In genomic region chr20:35226775-35227681, GRCh38 we compare ENCODE assay signal across 1 cellular context.
TF ChIP-seq lines count a peak whose summit lies in the region.

No MANE protein-coding gene starts in this region.

TF ChIP-seq in HepG2, 621 proteins besides CTCF, POLR2A, EP300 and RAD21 (continued from another document and continues in another):
- TF ChIP-seq ZNF460 (CRISPR knock-in tag; IDR thresholded peaks at IDR 0.05; ENCODE audit: borderline replicate concordance): no peak
- TF ChIP-seq, protein P1, sequence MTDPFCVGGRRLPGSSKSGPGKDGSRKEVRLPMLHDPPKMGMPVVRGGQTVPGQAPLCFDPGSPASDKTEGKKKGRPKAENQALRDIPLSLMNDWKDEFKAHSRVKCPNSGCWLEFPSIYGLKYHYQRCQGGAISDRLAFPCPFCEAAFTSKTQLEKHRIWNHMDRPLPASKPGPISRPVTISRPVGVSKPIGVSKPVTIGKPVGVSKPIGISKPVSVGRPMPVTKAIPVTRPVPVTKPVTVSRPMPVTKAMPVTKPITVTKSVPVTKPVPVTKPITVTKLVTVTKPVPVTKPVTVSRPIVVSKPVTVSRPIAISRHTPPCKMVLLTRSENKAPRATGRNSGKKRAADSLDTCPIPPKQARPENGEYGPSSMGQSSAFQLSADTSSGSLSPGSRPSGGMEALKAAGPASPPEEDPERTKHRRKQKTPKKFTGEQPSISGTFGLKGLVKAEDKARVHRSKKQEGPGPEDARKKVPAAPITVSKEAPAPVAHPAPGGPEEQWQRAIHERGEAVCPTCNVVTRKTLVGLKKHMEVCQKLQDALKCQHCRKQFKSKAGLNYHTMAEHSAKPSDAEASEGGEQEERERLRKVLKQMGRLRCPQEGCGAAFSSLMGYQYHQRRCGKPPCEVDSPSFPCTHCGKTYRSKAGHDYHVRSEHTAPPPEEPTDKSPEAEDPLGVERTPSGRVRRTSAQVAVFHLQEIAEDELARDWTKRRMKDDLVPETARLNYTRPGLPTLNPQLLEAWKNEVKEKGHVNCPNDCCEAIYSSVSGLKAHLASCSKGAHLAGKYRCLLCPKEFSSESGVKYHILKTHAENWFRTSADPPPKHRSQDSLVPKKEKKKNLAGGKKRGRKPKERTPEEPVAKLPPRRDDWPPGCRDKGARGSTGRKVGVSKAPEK (CRISPR knock-in tag; IDR thresholded peaks at IDR 0.05; ENCODE audit: borderline replicate concordance): no peak
- no peak for TF ChIP-seq TCF7L2 (IDR thresholded peaks at IDR 0.05; ENCODE audit: low read depth, low read length)
- TF ChIP-seq KLF6 (CRISPR knock-in tag; IDR thresholded peaks at IDR 0.05): peak; percentile 96
- TF ChIP-seq REXO4 (CRISPR knock-in tag; IDR thresholded peaks at IDR 0.05; ENCODE audit: borderline replicate concordance): peak; percentile 91; the same call in 1 of the 2 replicates
- no peak for TF ChIP-seq CENPX (CRISPR knock-in tag; IDR thresholded peaks at IDR 0.05)
- TF ChIP-seq ZNF615 (CRISPR knock-in tag; IDR thresholded peaks at IDR 0.05; ENCODE audit: borderline replicate concordance): no peak
- TF ChIP-seq ATRX (CRISPR knock-in tag; IDR thresholded peaks at IDR 0.05; ENCODE audit: borderline replicate concordance): no peak; the same call in 1 of the 2 replicates
- TF ChIP-seq, protein P2, sequence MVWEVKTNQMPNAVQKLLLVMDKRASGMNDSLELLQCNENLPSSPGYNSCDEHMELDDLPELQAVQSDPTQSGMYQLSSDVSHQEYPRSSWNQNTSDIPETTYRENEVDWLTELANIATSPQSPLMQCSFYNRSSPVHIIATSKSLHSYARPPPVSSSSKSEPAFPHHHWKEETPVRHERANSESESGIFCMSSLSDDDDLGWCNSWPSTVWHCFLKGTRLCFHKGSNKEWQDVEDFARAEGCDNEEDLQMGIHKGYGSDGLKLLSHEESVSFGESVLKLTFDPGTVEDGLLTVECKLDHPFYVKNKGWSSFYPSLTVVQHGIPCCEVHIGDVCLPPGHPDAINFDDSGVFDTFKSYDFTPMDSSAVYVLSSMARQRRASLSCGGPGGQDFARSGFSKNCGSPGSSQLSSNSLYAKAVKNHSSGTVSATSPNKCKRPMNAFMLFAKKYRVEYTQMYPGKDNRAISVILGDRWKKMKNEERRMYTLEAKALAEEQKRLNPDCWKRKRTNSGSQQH (CRISPR knock-in tag; IDR thresholded peaks at IDR 0.05; ENCODE audit: low read depth): peak; percentile 99
- peak; percentile 98 for TF ChIP-seq ZNF883 (CRISPR knock-in tag; IDR thresholded peaks at IDR 0.05; ENCODE audit: not compliant biosample characterization)
- TF ChIP-seq HMGA1 (CRISPR knock-in tag; conservative IDR thresholded peaks at IDR 0.05): no peak
- peak; percentile 96; the same call in 1 of the 2 replicates for TF ChIP-seq ZNF616 (CRISPR knock-in tag; IDR thresholded peaks at IDR 0.05; ENCODE audit: low read depth)
- peak; percentile 51; the same call in 1 of the 2 replicates for TF ChIP-seq KDM1A (CRISPR knock-in tag; IDR thresholded peaks at IDR 0.05)
- no peak for TF ChIP-seq PHB2 (IDR thresholded peaks at IDR 0.05; ENCODE audit: partially characterized antibody)
- no peak for TF ChIP-seq HHEX (CRISPR knock-in tag; IDR thresholded peaks at IDR 0.05)
- TF ChIP-seq, protein P3, sequence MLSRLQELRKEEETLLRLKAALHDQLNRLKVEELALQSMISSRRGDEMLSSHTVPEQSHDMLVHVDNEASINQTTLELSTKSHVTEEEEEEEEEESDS (CRISPR knock-in tag; IDR thresholded peaks at IDR 0.05; ENCODE audit: borderline replicate concordance): 0 out of 2 replicates have a peak, but pooled peaks have one; percentile 84
- peak; percentile 70 for TF ChIP-seq ONECUT2 (CRISPR knock-in tag; IDR thresholded peaks at IDR 0.05)
- TF ChIP-seq GTF3A (CRISPR knock-in tag; conservative IDR thresholded peaks at IDR 0.05): no peak
- peak; percentile 71; the same call in 1 of the 2 replicates for TF ChIP-seq GZF1 (CRISPR knock-in tag; IDR thresholded peaks at IDR 0.05)
- no peak; the same call in 1 of the 2 replicates for TF ChIP-seq ZNF350 (CRISPR knock-in tag; IDR thresholded peaks at IDR 0.05; ENCODE audit: borderline replicate concordance, low read depth)
- TF ChIP-seq ZNF446 (CRISPR knock-in tag; IDR thresholded peaks at IDR 0.05): peak; percentile 98
- TF ChIP-seq SRSF9 (IDR thresholded peaks at IDR 0.05; ENCODE audit: borderline replicate concordance, insufficient read depth, low read depth, low read length, poor library complexity, severe bottlenecking): no peak
- peak; percentile 75 for TF ChIP-seq THAP11 (CRISPR knock-in tag; IDR thresholded peaks at IDR 0.05)
- TF ChIP-seq XBP1 (CRISPR knock-in tag; IDR thresholded peaks at IDR 0.05): peak; percentile 96
- TF ChIP-seq, protein P4, sequence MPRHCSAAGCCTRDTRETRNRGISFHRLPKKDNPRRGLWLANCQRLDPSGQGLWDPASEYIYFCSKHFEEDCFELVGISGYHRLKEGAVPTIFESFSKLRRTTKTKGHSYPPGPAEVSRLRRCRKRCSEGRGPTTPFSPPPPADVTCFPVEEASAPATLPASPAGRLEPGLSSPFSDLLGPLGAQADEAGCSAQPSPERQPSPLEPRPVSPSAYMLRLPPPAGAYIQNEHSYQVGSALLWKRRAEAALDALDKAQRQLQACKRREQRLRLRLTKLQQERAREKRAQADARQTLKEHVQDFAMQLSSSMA (CRISPR knock-in tag; IDR thresholded peaks at IDR 0.05): peak; percentile 65; the same call in 1 of the 2 replicates
- TF ChIP-seq, protein P5, sequence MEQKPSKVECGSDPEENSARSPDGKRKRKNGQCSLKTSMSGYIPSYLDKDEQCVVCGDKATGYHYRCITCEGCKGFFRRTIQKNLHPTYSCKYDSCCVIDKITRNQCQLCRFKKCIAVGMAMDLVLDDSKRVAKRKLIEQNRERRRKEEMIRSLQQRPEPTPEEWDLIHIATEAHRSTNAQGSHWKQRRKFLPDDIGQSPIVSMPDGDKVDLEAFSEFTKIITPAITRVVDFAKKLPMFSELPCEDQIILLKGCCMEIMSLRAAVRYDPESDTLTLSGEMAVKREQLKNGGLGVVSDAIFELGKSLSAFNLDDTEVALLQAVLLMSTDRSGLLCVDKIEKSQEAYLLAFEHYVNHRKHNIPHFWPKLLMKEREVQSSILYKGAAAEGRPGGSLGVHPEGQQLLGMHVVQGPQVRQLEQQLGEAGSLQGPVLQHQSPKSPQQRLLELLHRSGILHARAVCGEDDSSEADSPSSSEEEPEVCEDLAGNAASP (CRISPR knock-in tag; IDR thresholded peaks at IDR 0.05; ENCODE audit: borderline replicate concordance): peak; percentile 88; the same call in 1 of the 2 replicates
- peak; percentile 76 for TF ChIP-seq ZNF646 (CRISPR knock-in tag; IDR thresholded peaks at IDR 0.05)
- TF ChIP-seq NR2F6 (IDR thresholded peaks at IDR 0.05): no peak
- no peak for TF ChIP-seq NR2F6 (CRISPR knock-in tag; IDR thresholded peaks at IDR 0.05)
- no peak for TF ChIP-seq NCOA5 (CRISPR knock-in tag; IDR thresholded peaks at IDR 0.05)
- peak; percentile 97; the same call in 1 of the 2 replicates for TF ChIP-seq ZNF235 (CRISPR knock-in tag; IDR thresholded peaks at IDR 0.05; ENCODE audit: borderline replicate concordance)
- no peak for TF ChIP-seq MLLT10 (CRISPR knock-in tag; IDR thresholded peaks at IDR 0.05)
- TF ChIP-seq ZNF333 (CRISPR knock-in tag; IDR thresholded peaks at IDR 0.05; ENCODE audit: borderline replicate concordance): peak; percentile 91; the same call in 1 of the 2 replicates
- TF ChIP-seq, protein P6, sequence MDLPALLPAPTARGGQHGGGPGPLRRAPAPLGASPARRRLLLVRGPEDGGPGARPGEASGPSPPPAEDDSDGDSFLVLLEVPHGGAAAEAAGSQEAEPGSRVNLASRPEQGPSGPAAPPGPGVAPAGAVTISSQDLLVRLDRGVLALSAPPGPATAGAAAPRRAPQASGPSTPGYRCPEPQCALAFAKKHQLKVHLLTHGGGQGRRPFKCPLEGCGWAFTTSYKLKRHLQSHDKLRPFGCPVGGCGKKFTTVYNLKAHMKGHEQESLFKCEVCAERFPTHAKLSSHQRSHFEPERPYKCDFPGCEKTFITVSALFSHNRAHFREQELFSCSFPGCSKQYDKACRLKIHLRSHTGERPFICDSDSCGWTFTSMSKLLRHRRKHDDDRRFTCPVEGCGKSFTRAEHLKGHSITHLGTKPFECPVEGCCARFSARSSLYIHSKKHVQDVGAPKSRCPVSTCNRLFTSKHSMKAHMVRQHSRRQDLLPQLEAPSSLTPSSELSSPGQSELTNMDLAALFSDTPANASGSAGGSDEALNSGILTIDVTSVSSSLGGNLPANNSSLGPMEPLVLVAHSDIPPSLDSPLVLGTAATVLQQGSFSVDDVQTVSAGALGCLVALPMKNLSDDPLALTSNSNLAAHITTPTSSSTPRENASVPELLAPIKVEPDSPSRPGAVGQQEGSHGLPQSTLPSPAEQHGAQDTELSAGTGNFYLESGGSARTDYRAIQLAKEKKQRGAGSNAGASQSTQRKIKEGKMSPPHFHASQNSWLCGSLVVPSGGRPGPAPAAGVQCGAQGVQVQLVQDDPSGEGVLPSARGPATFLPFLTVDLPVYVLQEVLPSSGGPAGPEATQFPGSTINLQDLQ (CRISPR knock-in tag; IDR thresholded peaks at IDR 0.05): peak; percentile 88
- TF ChIP-seq RXRB (CRISPR knock-in tag; IDR thresholded peaks at IDR 0.05; ENCODE audit: borderline replicate concordance): peak; percentile 64; the same call in 1 of the 2 replicates
- TF ChIP-seq HIVEP1 (CRISPR knock-in tag; IDR thresholded peaks at IDR 0.05): peak; percentile 23; the same call in 1 of the 2 replicates
- TF ChIP-seq AKAP8 (CRISPR knock-in tag; IDR thresholded peaks at IDR 0.05): peak; percentile 58; the same call in 1 of the 2 replicates
- peak; percentile 92; the same call in 1 of the 2 replicates for TF ChIP-seq ZNF180 (CRISPR knock-in tag; IDR thresholded peaks at IDR 0.05; ENCODE audit: borderline replicate concordance, low read depth)
- TF ChIP-seq ISX (CRISPR knock-in tag; conservative IDR thresholded peaks at IDR 0.05): peak; percentile 99
- TF ChIP-seq XRCC5 (optimal IDR thresholded peaks at IDR 0.05; ENCODE audit: low read length): peak; percentile 79
- TF ChIP-seq FOXA1 (IDR thresholded peaks at IDR 0.05): no peak
- no peak for TF ChIP-seq FOXA1 (CRISPR knock-in tag; IDR thresholded peaks at IDR 0.05)
- no peak for TF ChIP-seq HNRNPLL (IDR thresholded peaks at IDR 0.05; ENCODE audit: low read depth, low read length, poor library complexity, severe bottlenecking)
- peak; percentile 98 for TF ChIP-seq SALL1 (CRISPR knock-in tag; IDR thresholded peaks at IDR 0.05)
- TF ChIP-seq, protein P7, sequence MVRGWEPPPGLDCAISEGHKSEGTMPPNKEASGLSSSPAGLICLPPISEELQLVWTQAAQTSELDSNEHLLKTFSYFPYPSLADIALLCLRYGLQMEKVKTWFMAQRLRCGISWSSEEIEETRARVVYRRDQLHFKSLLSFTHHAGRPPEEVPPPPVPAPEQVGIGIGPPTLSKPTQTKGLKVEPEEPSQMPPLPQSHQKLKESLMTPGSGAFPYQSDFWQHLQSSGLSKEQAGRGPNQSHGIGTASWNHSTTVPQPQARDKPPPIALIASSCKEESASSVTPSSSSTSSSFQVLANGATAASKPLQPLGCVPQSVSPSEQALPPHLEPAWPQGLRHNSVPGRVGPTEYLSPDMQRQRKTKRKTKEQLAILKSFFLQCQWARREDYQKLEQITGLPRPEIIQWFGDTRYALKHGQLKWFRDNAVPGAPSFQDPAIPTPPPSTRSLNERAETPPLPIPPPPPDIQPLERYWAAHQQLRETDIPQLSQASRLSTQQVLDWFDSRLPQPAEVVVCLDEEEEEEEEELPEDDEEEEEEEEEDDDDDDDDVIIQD (CRISPR knock-in tag; IDR thresholded peaks at IDR 0.05; ENCODE audit: low read depth): no peak
- TF ChIP-seq E2F1 (CRISPR knock-in tag; IDR thresholded peaks at IDR 0.05): peak; percentile 59; the same call in 1 of the 2 replicates
- no peak for TF ChIP-seq NCOA1 (CRISPR knock-in tag; IDR thresholded peaks at IDR 0.05)
- TF ChIP-seq HDAC1 (CRISPR knock-in tag; IDR thresholded peaks at IDR 0.05): peak; percentile 86
- TF ChIP-seq ZNF33B (CRISPR knock-in tag; IDR thresholded peaks at IDR 0.05): peak; percentile 97
